In the genomic region with DNA sequence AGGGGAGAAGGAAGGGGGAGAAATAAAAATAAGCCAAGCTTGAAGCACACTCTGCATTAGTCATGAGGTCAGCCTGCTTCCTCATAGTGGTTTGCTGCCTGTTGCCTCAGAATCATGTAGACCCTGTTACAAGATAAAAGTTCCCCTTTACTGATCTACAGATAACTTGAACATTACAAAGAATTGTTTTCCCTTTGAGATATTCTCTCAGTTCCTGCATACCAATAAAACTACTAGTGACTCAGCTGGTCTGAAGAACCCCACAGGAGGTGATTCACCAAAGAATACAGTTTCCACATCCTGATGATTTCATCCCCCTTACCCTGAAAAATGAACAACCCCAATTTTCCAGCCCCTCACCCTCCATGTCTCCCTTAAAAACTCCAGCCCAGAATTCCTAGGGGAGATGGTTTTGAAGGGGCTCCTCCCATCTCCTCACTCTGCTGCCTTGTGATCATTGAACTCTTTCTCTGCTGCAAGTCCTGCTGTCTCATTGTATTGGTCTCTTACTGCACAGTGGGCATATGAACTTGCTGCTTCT, we compare ENCODE assay signal across 8 cellular contexts. TPM values are rescaled to one million over a fixed set of nuclear protein-coding genes. Genes with fewer than 3 reads are reported as not detected.
DNase-seq lines count a peak whose midpoint lies in the region; ATAC-seq and TF ChIP-seq lines count a peak whose summit lies in the region.

No MANE protein-coding gene starts in this region.

- TF ChIP-seq CTCF in DND-41 (IDR thresholded peaks at IDR 0.05; ENCODE audit: borderline replicate concordance, extremely low read depth, low read length, poor library complexity, severe bottlenecking) (no peak), Loucy (conservative IDR thresholded peaks at IDR 0.05; ENCODE audit: low read length) (no peak)

- H3K9me3 Mint-ChIP-seq in activated naive CD8-positive, alpha-beta T cell treated with anti-CD3 and anti-CD28 coated beads for 36 hours = no peaks in the 10 kb centered on the region

- no peaks in the 10 kb centered on the region for H3K27me3 ChIP-seq in DND-41 (ENCODE audit: insufficient read depth, low read length, poor library complexity)
- no peaks in the 10 kb centered on the region for H3K27me3 ChIP-seq in Loucy (ENCODE audit: insufficient read depth, low read length, poor library complexity, severe bottlenecking)

- no peaks in the 10 kb centered on the region for H3K36me3 Mint-ChIP-seq in activated naive CD8-positive, alpha-beta T cell treated with anti-CD3 and anti-CD28 coated beads for 36 hours

- no peak overlapping the region for H2AFZ ChIP-seq in DND-41 (ENCODE audit: low read depth, low read length)
- no peak overlapping the region for H2AFZ ChIP-seq in Loucy (ENCODE audit: low read length)

- H3K27ac ChIP-seq in DND-41 (ENCODE audit: low read length) = no peak overlapping the region

- H3K27me3 Mint-ChIP-seq in activated naive CD8-positive, alpha-beta T cell treated with anti-CD3 and anti-CD28 coated beads for 36 hours = peaks cover 21% of the 10 kb centered on the region

- no peak overlapping the region for H3K4me3 Mint-ChIP-seq in activated naive CD8-positive, alpha-beta T cell treated with anti-CD3 and anti-CD28 coated beads for 36 hours

- DNase-seq in DND-41 = peak; percentile 15
- DNase-seq in activated naive CD8-positive, alpha-beta T cell treated with anti-CD3 and anti-CD28 coated beads for 36 hours = peak; percentile 15
- DNase-seq in myocyte (ENCODE audit: low read depth) = peak; percentile 41
- no peak for DNase-seq in NCI-H1694 (lab: John Stamatoyannopoulos, UW)
- no peak for DNase-seq in activated effector memory CD4-positive, alpha-beta T cell treated with anti-CD3 and anti-CD28 coated beads, Interleukin-2, amount 50 U/mL, for 16 hours

- peak; percentile 79 for ATAC-seq in DND-41 (ENCODE audit: insufficient read depth, low read depth)
- ATAC-seq in HG02938 (IDR thresholded peaks at IDR 0.05; ENCODE audit: unreplicated experiment) = no peak
- no peak for ATAC-seq in HG03196 (IDR thresholded peaks at IDR 0.05; ENCODE audit: unreplicated experiment)

- peak overlapping the region; percentile 83 for H3K27ac Mint-ChIP-seq in activated naive CD8-positive, alpha-beta T cell treated with anti-CD3 and anti-CD28 coated beads for 36 hours

- H3K4me2 ChIP-seq in DND-41 (ENCODE audit: insufficient read depth, low read length) = no peak overlapping the region
- H3K4me2 ChIP-seq in Loucy (ENCODE audit: low read depth, low read length, poor library complexity, severe bottlenecking) = peak overlapping the region; percentile 69

- H3K4me3 ChIP-seq in DND-41 (ENCODE audit: low read depth in 1 of 2, low read length in 2 of 2) (no peak overlapping the region), Loucy (ENCODE audit: low read length, poor library complexity, severe bottlenecking) (peak overlapping the region; percentile 31)

- peaks cover 7% of the 10 kb centered on the region for H3F3A ChIP-seq in Loucy (ENCODE audit: low read depth)

- H3K9me2 ChIP-seq in Loucy (replicated peaks; ENCODE audit: low read depth, low read length) = no peaks in the 10 kb centered on the region

- H3K4me1 ChIP-seq in DND-41 (ENCODE audit: insufficient read depth, low read length) (no peaks in the 10 kb centered on the region), Loucy (ENCODE audit: insufficient read depth, low read length, poor library complexity, severe bottlenecking) (peaks cover 20% of the 10 kb centered on the region)

- no peaks in the 10 kb centered on the region for H3K36me3 ChIP-seq in DND-41 (ENCODE audit: insufficient read depth, low read length)
- no peaks in the 10 kb centered on the region for H3K36me3 ChIP-seq in Loucy (ENCODE audit: insufficient read depth, low read length)

- no peak overlapping the region for H3K9ac ChIP-seq in DND-41 (ENCODE audit: low read depth, low read length)
- no peak overlapping the region for H3K9ac ChIP-seq in Loucy (ENCODE audit: low read depth, low read length, poor library complexity, severe bottlenecking)

- peaks cover 5% of the 10 kb centered on the region for H3K9me3 ChIP-seq in DND-41 (ENCODE audit: insufficient read depth, low read length, severe bottlenecking)
- peaks cover 12% of the 10 kb centered on the region; the same call in 1 of the 2 replicates for H3K9me3 ChIP-seq in Loucy (ENCODE audit: insufficient read depth, low read depth, low read length)

- H3K4me1 Mint-ChIP-seq in activated naive CD8-positive, alpha-beta T cell treated with anti-CD3 and anti-CD28 coated beads for 36 hours = peaks cover 13% of the 10 kb centered on the region

- H4K20me1 ChIP-seq in DND-41 (ENCODE audit: insufficient read depth, low read length) (no peaks in the 10 kb centered on the region), Loucy (ENCODE audit: insufficient read depth, low read length, poor library complexity, severe bottlenecking) (no peaks in the 10 kb centered on the region)

- H3K79me2 ChIP-seq in DND-41 (ENCODE audit: insufficient read depth, low read length) (no peaks in the 10 kb centered on the region), Loucy (ENCODE audit: insufficient read depth, low read length) (no peaks in the 10 kb centered on the region)

RNA-seq across cellular contexts. Expression of gene NRP1, which starts 31.5 kb away (rescaled TPM):
- under 1 TPM; 0.19 to 0.44 TPM for total RNA-seq in activated naive CD8-positive, alpha-beta T cell treated with anti-CD3 and anti-CD28 coated beads for 36 hours
- total RNA-seq in myocyte = 28.2 and 37.3 TPM in 2 replicates
- 23.9 TPM for polyA plus RNA-seq in myocyte (2012)

Comparison
In these comparisons a context has a peak if more than half of its experiments do, and no peak if none do; other contexts are left out.
1. DNase-seq: peak in DND-41 (single experiment), activated naive CD8-positive, alpha-beta T cell treated with anti-CD3 and anti-CD28 coated beads for 36 hours (single experiment) and myocyte (single experiment); none in NCI-H1694 (single experiment) and activated effector memory CD4-positive, alpha-beta T cell treated with anti-CD3 and anti-CD28 coated beads, Interleukin-2, amount 50 U/mL, for 16 hours (single experiment).
2. RNA of gene NRP1, which starts 31.5 kb away (total RNA-seq): 28.2 to 37.3 TPM in myocyte; 0.19 to 0.44 TPM in activated naive CD8-positive, alpha-beta T cell treated with anti-CD3 and anti-CD28 coated beads for 36 hours; every median in the first group is over 10 times any median in the second.